1 cellular context compared by ENCODE assay signal in genomic region chrX:153487590-153488071, GRCh38.
TF ChIP-seq lines count a peak whose summit lies in the region.

No MANE protein-coding gene starts in this region.

TF ChIP-seq in K562, 482 proteins besides CTCF, POLR2A, EP300 and RAD21:
- TF ChIP-seq, protein P1, sequence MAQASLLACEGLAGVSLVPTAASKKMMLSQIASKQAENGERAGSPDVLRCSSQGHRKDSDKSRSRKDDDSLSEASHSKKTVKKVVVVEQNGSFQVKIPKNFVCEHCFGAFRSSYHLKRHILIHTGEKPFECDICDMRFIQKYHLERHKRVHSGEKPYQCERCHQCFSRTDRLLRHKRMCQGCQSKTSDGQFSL (CRISPR knock-in tag; IDR thresholded peaks at IDR 0.05) = 0 out of 2 replicates have a peak, but pooled peaks have one; percentile 20
- TF ChIP-seq, protein P1 (tag; IDR thresholded peaks at IDR 0.05) = no peak
- TF ChIP-seq ZNF589 (CRISPR knock-in tag; IDR thresholded peaks at IDR 0.05; ENCODE audit: low read depth) = no peak
